ENCODE assay signal across 24 cellular contexts in the genomic region with DNA sequence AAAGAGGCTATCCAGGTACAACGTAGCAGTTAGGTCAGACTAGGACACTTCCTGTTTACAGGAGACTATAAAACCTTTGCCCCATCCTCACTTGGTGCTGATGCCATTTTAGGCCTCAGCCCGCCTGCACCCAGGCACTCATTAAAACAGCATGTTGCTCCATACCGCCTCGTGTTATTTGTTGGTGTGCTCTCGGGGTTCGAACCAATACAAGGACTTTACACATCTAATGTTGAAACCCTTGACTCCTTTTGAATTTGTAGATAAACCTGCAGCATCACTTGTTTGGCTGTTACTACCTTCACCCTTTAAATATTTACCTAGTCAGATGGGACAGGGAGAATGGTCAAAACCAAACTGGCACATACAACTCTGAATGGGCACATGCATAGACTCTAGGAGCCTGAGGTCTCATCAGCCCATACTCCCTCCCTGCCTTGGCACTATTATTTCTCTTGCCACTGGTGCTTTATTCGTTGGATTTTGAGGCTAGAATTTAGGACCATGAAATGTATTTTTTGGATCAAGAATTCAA. TPM values are rescaled to one million over a fixed set of nuclear protein-coding genes. Genes with fewer than 3 reads are reported as not detected.
A peak's percentile ranks its signal among the peaks of the same experiment; 100 is the strongest.
DNase-seq lines count a peak whose midpoint lies in the region; ATAC-seq, FAIRE-seq and TF ChIP-seq lines count a peak whose summit lies in the region.
"Had no signal": no experiment of that assay in that cellular context is flagged by ENCODE, and none has a peak within 500 bp of the region (broad histone marks: within the 10 kb centered on the region; RNA-seq: fewer than 3 reads in every experiment).

No MANE protein-coding gene starts in this region.

- H3K27ac Mint-ChIP-seq in Calu3 (ENCODE audit: unreplicated experiment) (peak overlapping the region; percentile 64), WTC11 (peak overlapping the region; percentile 57; the same call in 1 of the 2 replicates), neural progenitor cell (no peak overlapping the region)
- H3K27ac Mint-ChIP-seq: CD14-positive monocyte; CD8-positive, alpha-beta memory T cell; H9; HFFc6 had no signal

- H3K79me2 ChIP-seq in keratinocyte (ENCODE audit: control insufficient read depth, insufficient read depth, low read length) (no peaks in the 10 kb centered on the region), neural progenitor cell (ENCODE audit: low read depth) (no peaks in the 10 kb centered on the region)

- H3K9me3 ChIP-seq in keratinocyte (ENCODE audit: control insufficient read depth, low read depth, low read length), result no peaks in the 10 kb centered on the region
- H3K9me3 ChIP-seq in neural progenitor cell (ENCODE audit: low read depth), result no peaks in the 10 kb centered on the region
- H3K9me3 ChIP-seq: BE2C, MG63 had no signal

- POLR2A ChIA-PET in WTC11 (lab: Charles Lee), result no interaction called here

- H3K4me3 ChIP-seq in keratinocyte (ENCODE audit: control insufficient read depth in 2 of 3, extremely low read depth in 1 of 3, insufficient read depth in 2 of 3, low read depth in 1 of 3, low read length in 3 of 3) (no peak overlapping the region), neural progenitor cell (no peak overlapping the region)
- H3K4me3 ChIP-seq: MG63, PC-9 had no signal

- no peaks in the 10 kb centered on the region for H3F3A ChIP-seq in neural progenitor cell (ENCODE audit: low read depth)

- no peaks in the 10 kb centered on the region for H3K9me1 ChIP-seq in keratinocyte (ENCODE audit: control insufficient read depth, extremely low read depth, insufficient read depth, low read length)

- DNase-seq in Calu3, result no peak
- DNase-seq in WTC11 (ENCODE audit: low spot score), result no peak
- no peak for DNase-seq in keratinocyte (ENCODE audit: low read depth, low spot score)
- DNase-seq in neural progenitor cell (ENCODE audit: low spot score), result no peak
- DNase-seq in DMS53 (lab: John Stamatoyannopoulos, UW), result no peak
- no peak for DNase-seq in Ammon's horn (ENCODE audit: low spot score)
- DNase-seq: BE2C; CD8-positive, alpha-beta memory T cell; H9; HFFc6; KBM-7; MG63; NCI-H2029; NCI-H446 treated with DMSO at 0.1 percent for 48 hours; PC-9; Right ventricle myocardium superior had no signal

- CTCF ChIA-PET in Calu3 (lab: Charles Lee) (interaction anchor here (1.0 to 1.4 kb wide), 3 partner anchors 75 to 208 kb away, joined by 3 to 4 read pairs (median 3); no protein-coding TSS in a partner anchor), WTC11 (lab: Charles Lee) (no interaction called here)

- H3K4me1 Mint-ChIP-seq in Calu3 (ENCODE audit: low read depth, unreplicated experiment), result peaks cover 47% of the 10 kb centered on the region
- peaks cover 71% of the 10 kb centered on the region for H3K4me1 Mint-ChIP-seq in WTC11
- peaks cover 13% of the 10 kb centered on the region for H3K4me1 Mint-ChIP-seq in neural progenitor cell
- H3K4me1 Mint-ChIP-seq: CD14-positive monocyte; CD8-positive, alpha-beta memory T cell had no signal

- H3K9me3 Mint-ChIP-seq in Calu3 (ENCODE audit: low read depth, unreplicated experiment), result no peaks in the 10 kb centered on the region
- H3K9me3 Mint-ChIP-seq in WTC11, result peaks cover 26% of the 10 kb centered on the region
- H3K9me3 Mint-ChIP-seq in neural progenitor cell, result peaks cover 5% of the 10 kb centered on the region

- H3K36me3 ChIP-seq in keratinocyte (ENCODE audit: control insufficient read depth in 2 of 2, extremely low read depth in 1 of 2, insufficient read depth in 2 of 2, low read length in 2 of 2) (no peaks in the 10 kb centered on the region), neural progenitor cell (no peaks in the 10 kb centered on the region)
- H3K36me3 ChIP-seq: BE2C, MG63 had no signal

- no peak overlapping the region for H3K27ac ChIP-seq in keratinocyte (ENCODE audit: control insufficient read depth, insufficient read depth, low read length)
- no peak overlapping the region for H3K27ac ChIP-seq in neural progenitor cell
- H3K27ac ChIP-seq: PC-9 had no signal

- H4K20me1 ChIP-seq in keratinocyte (ENCODE audit: control insufficient read depth, extremely low read depth, insufficient read depth, low read length) (no peaks in the 10 kb centered on the region), neural progenitor cell (ENCODE audit: low read depth) (no peaks in the 10 kb centered on the region)

- no TSS peak for BruUV-seq in Calu3 (replicated peaks; lab: Mats Ljungman, UMichigan)

- H3K4me2 ChIP-seq in keratinocyte (ENCODE audit: control insufficient read depth, extremely low read depth, insufficient read depth, low read depth, low read length) (no peak overlapping the region), neural progenitor cell (no peak overlapping the region)
- H3K4me2 ChIP-seq: PC-9 had no signal

- peak overlapping the region; percentile 30 for H2AFZ ChIP-seq in keratinocyte (ENCODE audit: control insufficient read depth, low read length)
- peak overlapping the region; percentile 26 for H2AFZ ChIP-seq in neural progenitor cell (replicated peaks)
- H2AFZ ChIP-seq: PC-9 had no signal

- no peak for FAIRE-seq in keratinocyte (lab: Jason Lieb, UNC)
- FAIRE-seq: GM19239, HTR-8/SVneo had no signal

- H3K36me3 Mint-ChIP-seq in Calu3 (ENCODE audit: insufficient read depth, unreplicated experiment) (no peaks in the 10 kb centered on the region), WTC11 (peaks cover 10% of the 10 kb centered on the region), neural progenitor cell (no peaks in the 10 kb centered on the region)
- H3K36me3 Mint-ChIP-seq: CD14-positive monocyte; CD8-positive, alpha-beta memory T cell had no signal

- no peak overlapping the region for H3K9ac ChIP-seq in keratinocyte (ENCODE audit: control insufficient read depth, extremely low read depth, insufficient read depth, low read length)
- no peak overlapping the region for H3K9ac ChIP-seq in neural progenitor cell

- intact Hi-C loops in Calu3 (cut with micrococcal nuclease; ENCODE audit: unreplicated experiment), result loop anchor here (2.0 kb wide), 1 partner anchor 41 kb away; the partner anchor contains the start of gene CHST9

- H3K4me3 Mint-ChIP-seq in Calu3 (ENCODE audit: low read depth, unreplicated experiment) (peak overlapping the region; percentile 13), WTC11 (no peak overlapping the region), neural progenitor cell (no peak overlapping the region)
- H3K4me3 Mint-ChIP-seq: CD14-positive monocyte; CD8-positive, alpha-beta memory T cell; H9; HFFc6 had no signal

- H3K4me1 ChIP-seq in keratinocyte (ENCODE audit: control insufficient read depth, extremely low read depth, insufficient read depth, low read length) (peaks cover 8% of the 10 kb centered on the region), neural progenitor cell (peaks cover 7% of the 10 kb centered on the region)
- H3K4me1 ChIP-seq: BE2C had no signal

- H3K27me3 ChIP-seq in keratinocyte (ENCODE audit: control insufficient read depth, extremely low read depth, insufficient read depth, low read length) (no peaks in the 10 kb centered on the region), neural progenitor cell (no peaks in the 10 kb centered on the region)
- H3K27me3 ChIP-seq: BE2C, MG63 had no signal

- H3K27me3 Mint-ChIP-seq in Calu3 (ENCODE audit: unreplicated experiment) (no peaks in the 10 kb centered on the region), WTC11 (ENCODE audit: low read depth) (no peaks in the 10 kb centered on the region; the same call in 1 of the 2 replicates), neural progenitor cell (ENCODE audit: insufficient read depth, low read depth) (peaks cover 6% of the 10 kb centered on the region)
- H3K27me3 Mint-ChIP-seq: CD8-positive, alpha-beta memory T cell had no signal

- TF ChIP-seq CTCF in Calu3 (IDR thresholded peaks at IDR 0.05; ENCODE audit: unreplicated experiment) (no peak), WTC11 (IDR thresholded peaks at IDR 0.05) (no peak), keratinocyte (optimal IDR thresholded peaks at IDR 0.05 in 1 of 3, IDR thresholded peaks at IDR 0.05 in 1 of 3, conservative IDR thresholded peaks at IDR 0.05 in 1 of 3; ENCODE audit: extremely low read depth in 1 of 3, insufficient read depth in 2 of 3, low read length in 3 of 3) (no peak), neural progenitor cell (IDR thresholded peaks at IDR 0.05) (no peak)

- ATAC-seq in WTC11, result no peak
- no peak for ATAC-seq in HG03378 (IDR thresholded peaks at IDR 0.05; ENCODE audit: unreplicated experiment)

- dilution Hi-C loops in keratinocyte (cut with MboI; ENCODE audit: extremely low pct_ligation_motif_present, low sequenced_read_pairs), result no loop called here

TF ChIP-seq in WTC11, 78 proteins besides CTCF, POLR2A, EP300 and RAD21 (continues in another document):
- TF ChIP-seq HMGXB4 (CRISPR knock-in tag; IDR thresholded peaks at IDR 0.05), result no peak

RNA-seq across cellular contexts. Expression of gene CHST9, which starts 40.9 kb away (rescaled TPM):
- total RNA-seq in Calu3 (2022) (50.4 and 56.9 TPM in 2 replicates), WTC11 (2021) (15.9 to 19.2 TPM (median 16.8 TPM) in 3 replicates), neural progenitor cell (ENCODE audit: low replicate concordance) (0.77 and 1.3 TPM in 2 replicates)
- polyA plus RNA-seq in keratinocyte, result under 0.01 to 0.07 TPM (median 0.03 TPM) in 3 replicates
- not detected for polyA plus RNA-seq in keratinocyte (2011; ENCODE audit: low read depth)
- polyA plus RNA-seq in keratinocyte (2011; cell fraction: cytosol; rRNA removed), result 0.03 and 0.07 TPM in 2 replicates
- polyA plus RNA-seq in keratinocyte (2011; cell fraction: nucleus; rRNA removed), result 0.04 and 0.05 TPM in 2 replicates
- 0.03 TPM in 1 of 2 replicates, not detected in the other for polyA plus RNA-seq in keratinocyte (2012; ENCODE audit: low replicate concordance)
- 0.10 TPM in 1 of 3 replicates, not detected in the others for polyA minus RNA-seq in keratinocyte
- not detected for polyA minus RNA-seq in keratinocyte (2011; cell fraction: cytosol; rRNA and poly(A)+ RNA removed)
- not detected in 2 replicates for polyA minus RNA-seq in keratinocyte (2011; cell fraction: nucleus; rRNA and poly(A)+ RNA removed)
- total RNA-seq: A673; CD8-positive, alpha-beta memory T cell; HFFc6; LHCN-M2; RPMI7951; SK-MEL-5 had no signal
- polyA plus RNA-seq: CD14-positive monocyte; CD8-positive, alpha-beta memory T cell had no signal
